12 cellular contexts compared by ENCODE assay signal in the genomic region with DNA sequence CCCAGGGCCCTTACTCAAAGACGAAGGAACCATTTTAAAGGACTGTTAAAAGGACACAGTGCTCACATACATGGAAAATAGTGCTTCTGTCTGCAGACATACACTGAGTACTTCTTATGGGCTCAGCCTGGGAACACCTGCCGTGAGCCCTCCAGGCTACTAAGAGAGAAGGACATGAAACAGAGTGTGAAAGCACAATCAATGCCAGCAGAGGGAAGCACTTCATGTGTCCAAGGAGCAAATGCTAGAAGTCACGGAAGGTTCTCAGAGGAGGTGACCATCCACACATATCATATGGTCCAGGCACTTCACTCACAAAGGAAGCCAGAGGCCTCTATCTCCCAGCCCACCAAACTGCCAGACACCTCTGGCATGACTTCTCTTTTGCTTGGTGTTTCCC. TPM values are rescaled to one million over a fixed set of nuclear protein-coding genes. Genes with fewer than 3 reads are reported as not detected.
A peak's percentile ranks its signal among the peaks of the same experiment; 100 is the strongest.
DNase-seq lines count a peak whose midpoint lies in the region; ATAC-seq, FAIRE-seq and TF ChIP-seq lines count a peak whose summit lies in the region.
"Had no signal": no experiment of that assay in that cellular context is flagged by ENCODE, and none has a peak within 500 bp of the region (broad histone marks: within the 10 kb centered on the region; RNA-seq: fewer than 3 reads in every experiment).

No MANE protein-coding gene starts in this region.

- peaks cover 84% of the 10 kb centered on the region for H3K4me1 Mint-ChIP-seq in CD4-positive, alpha-beta T cell (ENCODE audit: low read depth)

- no peaks in the 10 kb centered on the region for H3K27me3 Mint-ChIP-seq in CD4-positive, alpha-beta T cell

- BruUV-seq in Panc1 (replicated peaks; lab: Mats Ljungman, UMichigan), result no TSS peak

- no peak for TF ChIP-seq CTCF in CD4-positive, alpha-beta T cell (IDR thresholded peaks at IDR 0.05)
- peak; percentile 34 for TF ChIP-seq CTCF in Panc1 (IDR thresholded peaks at IDR 0.05)

- H3K4me1 ChIP-seq in Panc1 (ENCODE audit: control insufficient read depth, insufficient read depth, low read length), result no peaks in the 10 kb centered on the region
- H3K4me1 ChIP-seq: stomach had no signal

- no peak for ATAC-seq in CD4-positive, alpha-beta T cell (ENCODE audit: poor library complexity)
- ATAC-seq in Panc1, result no peak

- FAIRE-seq in RCC 7860 (lab: Jason Lieb, UNC), result no peak
- FAIRE-seq in frontal cortex (lab: Jason Lieb, UNC), result no peak

- H3K36me3 ChIP-seq in Panc1 (ENCODE audit: control insufficient read depth, insufficient read depth, low read length), result no peaks in the 10 kb centered on the region
- H3K36me3 ChIP-seq: stomach had no signal

- H3K9me3 Mint-ChIP-seq in CD4-positive, alpha-beta T cell, result no peaks in the 10 kb centered on the region

- no peak overlapping the region for H3K4me3 ChIP-seq in Panc1 (ENCODE audit: low read depth in 2 of 2, low read length in 2 of 2)
- H3K4me3 ChIP-seq: stomach had no signal

- CTCF ChIA-PET in CD4-positive, alpha-beta T cell (lab: Charles Lee), result no interaction called here
- CTCF ChIA-PET in Panc1 (lab: Charles Lee), result no interaction called here

- no peaks in the 10 kb centered on the region for H3K9me3 ChIP-seq in CD4-positive, alpha-beta T cell (ENCODE audit: control insufficient read depth, low read length)
- H3K9me3 ChIP-seq in Panc1 (ENCODE audit: control insufficient read depth, insufficient read depth, low read depth, low read length), result no peaks in the 10 kb centered on the region
- H3K9me3 ChIP-seq: neutrophil, stomach had no signal

- H3K36me3 Mint-ChIP-seq in CD4-positive, alpha-beta T cell (ENCODE audit: low read depth), result peaks cover 28% of the 10 kb centered on the region

- H3K27ac Mint-ChIP-seq in CD4-positive, alpha-beta T cell, result peak overlapping the region; percentile 83

- peak overlapping the region; percentile 74 for H3K4me3 Mint-ChIP-seq in CD4-positive, alpha-beta T cell

- TF ChIP-seq POLR2A in erythroblast (IDR thresholded peaks at IDR 0.05; ENCODE audit: low read length), result no peak

- no peaks in the 10 kb centered on the region for H3K27me3 ChIP-seq in CD4-positive, alpha-beta T cell (ENCODE audit: control insufficient read depth, insufficient read depth, low read length)
- no peaks in the 10 kb centered on the region; the same call in 1 of the 2 replicates for H3K27me3 ChIP-seq in Panc1 (ENCODE audit: control insufficient read depth, insufficient read depth, low read length)
- H3K27me3 ChIP-seq: neutrophil, stomach had no signal

- POLR2A ChIA-PET in CD4-positive, alpha-beta T cell (lab: Charles Lee), result no interaction called here
- POLR2A ChIA-PET in Panc1 (lab: Charles Lee), result no interaction called here

- DNase-seq in A172 (ENCODE audit: low spot score), result peak; percentile 27
- DNase-seq in CD4-positive, alpha-beta T cell, result no peak
- no peak for DNase-seq in Panc1 (ENCODE audit: low read depth, low spot score)
- DNase-seq in erythroblast (lab: John Stamatoyannopoulos, UW), result peak; percentile 11 to 25
- no peak for DNase-seq in NCI-H748 (lab: John Stamatoyannopoulos, UW; ENCODE audit: unreplicated experiment)
- DNase-seq in RCC 7860 (ENCODE audit: low spot score), result no peak
- DNase-seq in hypothalamus (lab: John Stamatoyannopoulos, UW), result no peak
- DNase-seq in frontal cortex (ENCODE audit: low spot score in 2 of 2), result no peak
- DNase-seq: DMS79, NCI-H2227 treated with DMSO at 0.1 percent for 48 hours, stomach had no signal

- no peak overlapping the region for H3K27ac ChIP-seq in CD4-positive, alpha-beta T cell (ENCODE audit: low read depth, low read length)
- H3K27ac ChIP-seq in Panc1 (ENCODE audit: low read length), result no peak overlapping the region
- H3K27ac ChIP-seq: stomach had no signal

- in situ Hi-C loops in Panc1 (cut with HindIII; ENCODE audit: low pct_unique_long_range_greater_than_20kb, low sequenced_read_pairs), result no loop called here

- intact Hi-C loops in CD4-positive, alpha-beta T cell (cut with DNase I, micrococcal nuclease), result loop anchor here (2.0 to 5.0 kb wide), 3 partner anchors 14 to 76 kb away; no protein-coding TSS in a partner anchor
- intact Hi-C loops in Panc1 (cut with micrococcal nuclease; ENCODE audit: unreplicated experiment), result no loop called here

RNA-seq across cellular contexts. Expression of a gene that starts 15.5 kb away (rescaled TPM):
- total RNA-seq in A172 (2014; rRNA removed; shearing (Covaris generic)), result 12.9 and 24.0 TPM in 2 replicates
- total RNA-seq in CD4-positive, alpha-beta T cell, result 100 to 1,000 TPM; 117 to 120 TPM
- total RNA-seq in Panc1 (2021; ENCODE audit: unreplicated experiment), result 0.80 TPM
- 0.34 TPM for polyA plus RNA-seq in Panc1 (2012; ENCODE audit: insufficient read length)
- total RNA-seq in frontal cortex, result 68.1 TPM

Comparison
In these comparisons a context has a peak if more than half of its experiments do, and no peak if none do; other contexts are left out.
1. DNase-seq: peak in A172 (single experiment) and erythroblast (2 of 2); none in CD4-positive, alpha-beta T cell (0 of 10), Panc1 (single experiment), NCI-H748 (single experiment), RCC 7860 (single experiment), hypothalamus (0 of 51) and frontal cortex (0 of 2).